1 cellular context compared by ENCODE assay signal in the genomic region with DNA sequence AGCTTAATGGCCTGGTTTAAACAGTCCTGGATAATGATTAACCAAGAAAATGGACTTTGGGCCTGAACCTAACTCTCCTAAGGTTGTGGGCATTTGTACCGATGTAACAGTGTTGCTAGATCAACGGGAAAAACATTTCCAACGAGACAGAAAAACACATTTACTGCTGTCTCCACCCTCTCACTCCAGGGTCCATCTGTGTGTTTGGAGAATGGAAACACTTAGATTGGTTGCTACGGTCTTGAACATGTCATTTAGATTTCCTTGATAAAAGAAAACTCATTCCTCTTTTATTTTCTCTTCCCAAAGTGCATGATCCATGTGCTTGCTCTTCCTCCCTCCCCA.
TF ChIP-seq lines count a peak whose summit lies in the region.

No MANE protein-coding gene starts in this region.

TF ChIP-seq in HepG2, 621 proteins besides CTCF, POLR2A, EP300 and RAD21 (continued from another document):
- TF ChIP-seq, protein P1, sequence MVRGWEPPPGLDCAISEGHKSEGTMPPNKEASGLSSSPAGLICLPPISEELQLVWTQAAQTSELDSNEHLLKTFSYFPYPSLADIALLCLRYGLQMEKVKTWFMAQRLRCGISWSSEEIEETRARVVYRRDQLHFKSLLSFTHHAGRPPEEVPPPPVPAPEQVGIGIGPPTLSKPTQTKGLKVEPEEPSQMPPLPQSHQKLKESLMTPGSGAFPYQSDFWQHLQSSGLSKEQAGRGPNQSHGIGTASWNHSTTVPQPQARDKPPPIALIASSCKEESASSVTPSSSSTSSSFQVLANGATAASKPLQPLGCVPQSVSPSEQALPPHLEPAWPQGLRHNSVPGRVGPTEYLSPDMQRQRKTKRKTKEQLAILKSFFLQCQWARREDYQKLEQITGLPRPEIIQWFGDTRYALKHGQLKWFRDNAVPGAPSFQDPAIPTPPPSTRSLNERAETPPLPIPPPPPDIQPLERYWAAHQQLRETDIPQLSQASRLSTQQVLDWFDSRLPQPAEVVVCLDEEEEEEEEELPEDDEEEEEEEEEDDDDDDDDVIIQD (CRISPR knock-in tag; IDR thresholded peaks at IDR 0.05; ENCODE audit: low read depth), result peak; percentile 87; the same call in 1 of the 2 replicates
- TF ChIP-seq ZEB1 (IDR thresholded peaks at IDR 0.05; ENCODE audit: insufficient replicate concordance, low read depth) (peak; percentile 38), RBFOX2 (IDR thresholded peaks at IDR 0.05; ENCODE audit: low read depth, low read length) (peak; percentile 83), ZNF772 (CRISPR knock-in tag; IDR thresholded peaks at IDR 0.05) (peak; percentile 33; the same call in 1 of the 2 replicates), IRF2 (CRISPR knock-in tag; IDR thresholded peaks at IDR 0.05) (peak; percentile 72), PPARG (CRISPR knock-in tag; conservative IDR thresholded peaks at IDR 0.05) (0 out of 2 replicates have a peak, but pooled peaks have one; percentile 59), ZNF761 (CRISPR knock-in tag; conservative IDR thresholded peaks at IDR 0.05) (0 out of 2 replicates have a peak, but pooled peaks have one; percentile 27), SAP130 (CRISPR knock-in tag; IDR thresholded peaks at IDR 0.05; ENCODE audit: low read depth) (peak; percentile 70), ZNF160 (CRISPR knock-in tag; IDR thresholded peaks at IDR 0.05) (0 out of 2 replicates have a peak, but pooled peaks have one; percentile 6), ZNF337 (CRISPR knock-in tag; IDR thresholded peaks at IDR 0.05; ENCODE audit: borderline replicate concordance, low read depth) (peak; percentile 36; the same call in 1 of the 2 replicates), NCOR1 (IDR thresholded peaks at IDR 0.05; ENCODE audit: borderline replicate concordance, low read length) (peak; percentile 75; the same call in 1 of the 2 replicates), GATAD1 (CRISPR knock-in tag; IDR thresholded peaks at IDR 0.05) (peak; percentile 26; the same call in 1 of the 2 replicates), SMAD3 (CRISPR knock-in tag; IDR thresholded peaks at IDR 0.05) (0 out of 2 replicates have a peak, but pooled peaks have one; percentile 15), STAG1 (CRISPR knock-in tag; IDR thresholded peaks at IDR 0.05) (peak; percentile 19; the same call in 1 of the 2 replicates), HNF4G (IDR thresholded peaks at IDR 0.05; ENCODE audit: borderline replicate concordance, low read depth, low read length) (peak; percentile 89), HNF4G (CRISPR knock-in tag; IDR thresholded peaks at IDR 0.05; ENCODE audit: borderline replicate concordance, low read depth) (peak; percentile 53; the same call in 1 of the 2 replicates)
- TF ChIP-seq, protein P2, sequence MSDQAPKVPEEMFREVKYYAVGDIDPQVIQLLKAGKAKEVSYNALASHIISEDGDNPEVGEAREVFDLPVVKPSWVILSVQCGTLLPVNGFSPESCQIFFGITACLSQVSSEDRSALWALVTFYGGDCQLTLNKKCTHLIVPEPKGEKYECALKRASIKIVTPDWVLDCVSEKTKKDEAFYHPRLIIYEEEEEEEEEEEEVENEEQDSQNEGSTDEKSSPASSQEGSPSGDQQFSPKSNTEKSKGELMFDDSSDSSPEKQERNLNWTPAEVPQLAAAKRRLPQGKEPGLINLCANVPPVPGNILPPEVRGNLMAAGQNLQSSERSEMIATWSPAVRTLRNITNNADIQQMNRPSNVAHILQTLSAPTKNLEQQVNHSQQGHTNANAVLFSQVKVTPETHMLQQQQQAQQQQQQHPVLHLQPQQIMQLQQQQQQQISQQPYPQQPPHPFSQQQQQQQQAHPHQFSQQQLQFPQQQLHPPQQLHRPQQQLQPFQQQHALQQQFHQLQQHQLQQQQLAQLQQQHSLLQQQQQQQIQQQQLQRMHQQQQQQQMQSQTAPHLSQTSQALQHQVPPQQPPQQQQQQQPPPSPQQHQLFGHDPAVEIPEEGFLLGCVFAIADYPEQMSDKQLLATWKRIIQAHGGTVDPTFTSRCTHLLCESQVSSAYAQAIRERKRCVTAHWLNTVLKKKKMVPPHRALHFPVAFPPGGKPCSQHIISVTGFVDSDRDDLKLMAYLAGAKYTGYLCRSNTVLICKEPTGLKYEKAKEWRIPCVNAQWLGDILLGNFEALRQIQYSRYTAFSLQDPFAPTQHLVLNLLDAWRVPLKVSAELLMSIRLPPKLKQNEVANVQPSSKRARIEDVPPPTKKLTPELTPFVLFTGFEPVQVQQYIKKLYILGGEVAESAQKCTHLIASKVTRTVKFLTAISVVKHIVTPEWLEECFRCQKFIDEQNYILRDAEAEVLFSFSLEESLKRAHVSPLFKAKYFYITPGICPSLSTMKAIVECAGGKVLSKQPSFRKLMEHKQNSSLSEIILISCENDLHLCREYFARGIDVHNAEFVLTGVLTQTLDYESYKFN (CRISPR knock-in tag; conservative IDR thresholded peaks at IDR 0.05), result peak; percentile 97
- TF ChIP-seq, protein P3, sequence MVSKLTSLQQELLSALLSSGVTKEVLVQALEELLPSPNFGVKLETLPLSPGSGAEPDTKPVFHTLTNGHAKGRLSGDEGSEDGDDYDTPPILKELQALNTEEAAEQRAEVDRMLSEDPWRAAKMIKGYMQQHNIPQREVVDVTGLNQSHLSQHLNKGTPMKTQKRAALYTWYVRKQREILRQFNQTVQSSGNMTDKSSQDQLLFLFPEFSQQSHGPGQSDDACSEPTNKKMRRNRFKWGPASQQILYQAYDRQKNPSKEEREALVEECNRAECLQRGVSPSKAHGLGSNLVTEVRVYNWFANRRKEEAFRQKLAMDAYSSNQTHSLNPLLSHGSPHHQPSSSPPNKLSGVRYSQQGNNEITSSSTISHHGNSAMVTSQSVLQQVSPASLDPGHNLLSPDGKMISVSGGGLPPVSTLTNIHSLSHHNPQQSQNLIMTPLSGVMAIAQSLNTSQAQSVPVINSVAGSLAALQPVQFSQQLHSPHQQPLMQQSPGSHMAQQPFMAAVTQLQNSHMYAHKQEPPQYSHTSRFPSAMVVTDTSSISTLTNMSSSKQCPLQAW (CRISPR knock-in tag; IDR thresholded peaks at IDR 0.05), result peak; percentile 95
TF ChIP-seq in HepG2: peak in this region for 113.
